Comparison of ENCODE assay signal across 1 cellular context in the genomic region with DNA sequence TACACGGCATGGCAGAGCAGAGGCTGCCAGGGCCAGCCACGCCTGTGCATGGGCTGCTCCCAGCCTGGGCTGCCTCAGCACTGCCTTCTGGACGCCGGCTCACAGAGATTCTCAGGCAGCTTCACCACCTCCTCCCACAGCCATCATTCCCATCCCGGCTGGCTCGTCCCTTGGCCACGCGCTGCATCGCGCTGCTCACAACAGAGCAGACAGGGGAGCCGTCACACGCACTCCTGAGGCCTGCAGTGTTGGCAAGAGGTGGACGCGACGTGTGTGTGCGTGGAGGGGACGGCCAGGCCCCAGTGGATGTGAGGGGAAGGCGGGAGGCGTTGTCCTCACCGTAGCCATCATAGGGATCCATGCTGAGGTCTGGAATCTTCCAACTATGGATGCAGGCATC.
TF ChIP-seq lines count a peak whose summit lies in the region.

No MANE protein-coding gene starts in this region.

TF ChIP-seq in K562, 482 proteins besides CTCF, POLR2A, EP300 and RAD21:
- peak; percentile 92 for TF ChIP-seq RBM22 (IDR thresholded peaks at IDR 0.05; ENCODE audit: low read depth, low read length, poor library complexity, severe bottlenecking)
- TF ChIP-seq, protein P1, sequence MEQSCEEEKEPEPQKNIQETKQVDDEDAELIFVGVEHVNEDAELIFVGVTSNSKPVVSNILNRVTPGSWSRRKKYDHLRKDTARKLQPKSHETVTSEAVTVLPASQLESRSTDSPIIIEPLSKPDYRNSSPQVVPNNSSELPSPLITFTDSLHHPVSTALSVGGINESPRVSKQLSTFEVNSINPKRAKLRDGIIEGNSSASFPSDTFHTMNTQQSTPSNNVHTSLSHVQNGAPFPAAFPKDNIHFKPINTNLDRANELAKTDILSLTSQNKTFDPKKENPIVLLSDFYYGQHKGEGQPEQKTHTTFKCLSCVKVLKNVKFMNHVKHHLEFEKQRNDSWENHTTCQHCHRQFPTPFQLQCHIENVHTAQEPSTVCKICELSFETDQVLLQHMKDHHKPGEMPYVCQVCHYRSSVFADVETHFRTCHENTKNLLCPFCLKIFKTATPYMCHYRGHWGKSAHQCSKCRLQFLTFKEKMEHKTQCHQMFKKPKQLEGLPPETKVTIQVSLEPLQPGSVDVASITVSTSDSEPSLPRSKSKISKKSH (CRISPR knock-in tag; IDR thresholded peaks at IDR 0.05), result no peak
TF ChIP-seq in K562: peak in this region for 1.
